In genomic region chr5:181205735-181206401, GRCh38 we compare ENCODE assay signal across 8 cellular contexts. TPM values are rescaled to one million over a fixed set of nuclear protein-coding genes. Genes with fewer than 3 reads are reported as not detected.
A peak's percentile ranks its signal among the peaks of the same experiment; 100 is the strongest.
DNase-seq lines count a peak whose midpoint lies in the region; ATAC-seq and TF ChIP-seq lines count a peak whose summit lies in the region.

No MANE protein-coding gene starts in this region.

- H3K4me1 ChIP-seq in gastrocnemius medialis: peaks cover 23 to 24% of the 10 kb centered on the region in 2 donors

- peaks cover 40% of the 10 kb centered on the region for H3K27me3 Mint-ChIP-seq in activated CD4-positive, alpha-beta T cell treated with anti-CD3 and anti-CD28 coated beads, Interleukin-2, amount 10 ng/mL, durations not matched to agents 7 days and 5 days
- peaks cover 34% of the 10 kb centered on the region for H3K27me3 Mint-ChIP-seq in glutamatergic neuron (ENCODE audit: unreplicated experiment)

- peak overlapping the region; percentile 95 to 99 (median 97) for H3K27ac ChIP-seq in gastrocnemius medialis

- TF ChIP-seq POLR2A in gastrocnemius medialis (IDR thresholded peaks at IDR 0.05): no peak

- CTCF ChIA-PET in activated CD4-positive, alpha-beta T cell treated with anti-CD3 and anti-CD28 coated beads, Interleukin-2, amount 10 ng/mL, durations not matched to agents 7 days and 5 days (lab: Charles Lee): interaction anchor here (1.0 to 8.7 kb wide), 6 partner anchors 8 to 33 kb away, joined by 3 to 90 read pairs (median 14); no protein-coding TSS in a partner anchor

- H3K36me3 ChIP-seq in gastrocnemius medialis: no peaks in the 10 kb centered on the region

- no peak for TF ChIP-seq CTCF in glutamatergic neuron (IDR thresholded peaks at IDR 0.05; ENCODE audit: partially characterized antibody, unreplicated experiment)
- TF ChIP-seq CTCF in gastrocnemius medialis (IDR thresholded peaks at IDR 0.05 in 4 of 5, conservative IDR thresholded peaks at IDR 0.05 in 1 of 5): no peak

- no peaks in the 10 kb centered on the region for H3K27me3 ChIP-seq in gastrocnemius medialis

- H3K4me3 Mint-ChIP-seq in activated CD4-positive, alpha-beta T cell treated with anti-CD3 and anti-CD28 coated beads, Interleukin-2, amount 10 ng/mL, durations not matched to agents 7 days and 5 days: peak overlapping the region; percentile 74
- peak overlapping the region; percentile 96 for H3K4me3 Mint-ChIP-seq in glutamatergic neuron (ENCODE audit: unreplicated experiment)

- no peaks in the 10 kb centered on the region for H3K36me3 Mint-ChIP-seq in activated CD4-positive, alpha-beta T cell treated with anti-CD3 and anti-CD28 coated beads, Interleukin-2, amount 10 ng/mL, durations not matched to agents 7 days and 5 days (ENCODE audit: low read depth)
- H3K36me3 Mint-ChIP-seq in glutamatergic neuron (ENCODE audit: unreplicated experiment): peaks cover 15% of the 10 kb centered on the region

- H3K9me3 ChIP-seq in gastrocnemius medialis: no peaks in the 10 kb centered on the region

- POLR2A ChIA-PET in activated CD4-positive, alpha-beta T cell treated with anti-CD3 and anti-CD28 coated beads, Interleukin-2, amount 10 ng/mL, durations not matched to agents 7 days and 5 days (lab: Charles Lee): no interaction called here

- in situ Hi-C loops in gastrocnemius medialis (cut with MboI; ENCODE audit: low sequenced_read_pairs in 4 of 4): no loop called here

- peaks cover 34% of the 10 kb centered on the region for H3K4me1 Mint-ChIP-seq in activated CD4-positive, alpha-beta T cell treated with anti-CD3 and anti-CD28 coated beads, Interleukin-2, amount 10 ng/mL, durations not matched to agents 7 days and 5 days
- peaks cover 12% of the 10 kb centered on the region for H3K4me1 Mint-ChIP-seq in glutamatergic neuron (ENCODE audit: low read depth, unreplicated experiment)

- H3K4me3 ChIP-seq in gastrocnemius medialis: peak overlapping the region; percentile 69 to 86 (median 80)

- peak overlapping the region; percentile 79 for H3K27ac Mint-ChIP-seq in activated CD4-positive, alpha-beta T cell treated with anti-CD3 and anti-CD28 coated beads, Interleukin-2, amount 10 ng/mL, durations not matched to agents 7 days and 5 days
- peak overlapping the region; percentile 87 for H3K27ac Mint-ChIP-seq in glutamatergic neuron (ENCODE audit: unreplicated experiment)

- DNase-seq in GM19238 (ENCODE audit: insufficient read length, low spot score) (peak; percentile 16), glutamatergic neuron (no peak), gastrocnemius medialis (peak in 1 of 2 donors; percentile 42), MV-4-11 (lab: John Stamatoyannopoulos, UW) (no peak), inferior parietal cortex (ENCODE audit: extremely low spot score) (no peak)
- peak; percentile 30 for DNase-seq in activated CD4-positive, alpha-beta T cell treated with anti-CD3 and anti-CD28 coated beads, Interleukin-2, amount 10 ng/mL, durations not matched to agents 7 days and 5 days

- H3K9me3 Mint-ChIP-seq in activated CD4-positive, alpha-beta T cell treated with anti-CD3 and anti-CD28 coated beads, Interleukin-2, amount 10 ng/mL, durations not matched to agents 7 days and 5 days: no peaks in the 10 kb centered on the region
- H3K9me3 Mint-ChIP-seq in glutamatergic neuron (ENCODE audit: unreplicated experiment): peaks cover 31% of the 10 kb centered on the region

- ATAC-seq in gastrocnemius medialis (peak in 1 of 2 donors; percentile 9), GM21381 (IDR thresholded peaks at IDR 0.05; ENCODE audit: unreplicated experiment) (no peak), HG02759 (IDR thresholded peaks at IDR 0.05; ENCODE audit: unreplicated experiment) (no peak)

- intact Hi-C loops in gastrocnemius medialis (cut with DNase I; ENCODE audit: low total_unique reads): loop anchor here (1.0 to 5.0 kb wide), 4 partner anchors 11 to 36 kb away; partner anchors contain the start of gene RACK1

RNA-seq across cellular contexts. Expression of gene TRIM7, which starts 0.9 kb away (rescaled TPM):
- total RNA-seq in activated CD4-positive, alpha-beta T cell treated with anti-CD3 and anti-CD28 coated beads, Interleukin-2, amount 10 ng/mL, durations not matched to agents 7 days and 5 days: under 1 TPM; 0.29 to 0.84 TPM
- total RNA-seq in glutamatergic neuron (ENCODE audit: unreplicated experiment): 0.93 TPM
- 10 to 100 TPM; 27.9 to 58.4 (median 47.1) TPM for total RNA-seq in gastrocnemius medialis

RNA-seq across cellular contexts. Expression of gene TRIM41, which starts 17.2 kb away (rescaled TPM):
- 10 to 100 TPM; 34.7 to 36.9 TPM for total RNA-seq in activated CD4-positive, alpha-beta T cell treated with anti-CD3 and anti-CD28 coated beads, Interleukin-2, amount 10 ng/mL, durations not matched to agents 7 days and 5 days
- total RNA-seq in glutamatergic neuron (ENCODE audit: unreplicated experiment) (28.8 TPM), gastrocnemius medialis (10 to 100 TPM; 15.6 to 23.5 (median 21.6) TPM)

RNA-seq across cellular contexts. Expression of gene RACK1, which starts 37.8 kb away (rescaled TPM):
- 1,000 to 10,000 TPM; 1,823 to 2,207 TPM for total RNA-seq in activated CD4-positive, alpha-beta T cell treated with anti-CD3 and anti-CD28 coated beads, Interleukin-2, amount 10 ng/mL, durations not matched to agents 7 days and 5 days
- total RNA-seq in glutamatergic neuron (ENCODE audit: unreplicated experiment): 1,397 TPM
- 1,000 to 10,000 TPM; 1,697 to 2,187 (median 1,957) TPM for total RNA-seq in gastrocnemius medialis

RNA-seq across cellular contexts. Expression of gene TRIM52, which starts 55.1 kb away (rescaled TPM):
- total RNA-seq in activated CD4-positive, alpha-beta T cell treated with anti-CD3 and anti-CD28 coated beads, Interleukin-2, amount 10 ng/mL, durations not matched to agents 7 days and 5 days: 10 to 100 TPM; 29.6 to 29.9 TPM
- 15.7 TPM for total RNA-seq in glutamatergic neuron (ENCODE audit: unreplicated experiment)
- total RNA-seq in gastrocnemius medialis: 1 to 10 TPM; 1.3 to 4.9 (median 3.4) TPM

RNA-seq across cellular contexts. Expression of gene OR2V2, which starts 58.5 kb away (rescaled TPM):
- not detected for total RNA-seq in activated CD4-positive, alpha-beta T cell treated with anti-CD3 and anti-CD28 coated beads, Interleukin-2, amount 10 ng/mL, durations not matched to agents 7 days and 5 days
- total RNA-seq in glutamatergic neuron (ENCODE audit: unreplicated experiment): not detected
- not detected for total RNA-seq in gastrocnemius medialis

Comparison
In these comparisons a context has a peak if more than half of its experiments do, and no peak if none do; other contexts are left out.
1. DNase-seq: peak in GM19238 (single experiment) and activated CD4-positive, alpha-beta T cell treated with anti-CD3 and anti-CD28 coated beads, Interleukin-2, amount 10 ng/mL, durations not matched to agents 7 days and 5 days (single experiment); none in glutamatergic neuron (single experiment), MV-4-11 (single experiment) and inferior parietal cortex (single experiment).
2. RNA of gene TRIM7, which starts 0.9 kb away (total RNA-seq): 27.9 to 58.4 TPM in gastrocnemius medialis; 0.93 TPM in glutamatergic neuron (single experiment) and 0.29 to 0.84 TPM in activated CD4-positive, alpha-beta T cell treated with anti-CD3 and anti-CD28 coated beads, Interleukin-2, amount 10 ng/mL, durations not matched to agents 7 days and 5 days; every median in the first group is over 10 times any median in the second.